In the genomic region with DNA sequence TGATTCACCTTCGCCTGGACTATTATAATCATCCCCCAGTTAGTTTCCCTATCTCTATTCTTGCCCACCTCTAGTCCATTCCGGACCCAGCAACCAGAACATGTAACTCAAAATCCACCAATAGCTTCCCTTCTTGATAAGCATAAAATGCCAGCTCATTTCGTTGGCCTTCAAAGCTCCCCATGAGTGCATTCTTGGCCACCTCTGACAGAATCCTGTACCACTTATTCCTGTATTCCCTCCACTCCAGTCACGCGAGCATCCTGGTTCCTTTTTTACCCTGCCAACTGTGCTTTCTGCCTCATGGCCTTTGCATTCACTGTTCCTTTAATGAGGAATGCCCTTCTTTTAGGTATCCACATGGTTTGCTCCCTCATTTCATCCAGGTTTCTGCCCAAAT, we compare ENCODE assay signal across 23 cellular contexts. TPM values are rescaled to one million over a fixed set of nuclear protein-coding genes. Genes with fewer than 3 reads are reported as not detected.
"Had no signal": no experiment of that assay in that cellular context is flagged by ENCODE, and none has a peak within 500 bp of the region (broad histone marks: within the 10 kb centered on the region; RNA-seq: fewer than 3 reads in every experiment).

No MANE protein-coding gene starts in this region.

- H3K36me3 ChIP-seq: brain microvascular endothelial cell, right lobe of liver, thoracic aorta, upper lobe of left lung had no signal

- H3K4me1 Mint-ChIP-seq: activated CD4-positive, alpha-beta T cell treated with anti-CD3 and anti-CD28 coated beads, Interleukin-2, amount 10 ng/mL, durations not matched to agents 24 days and 14 days; activated naive CD8-positive, alpha-beta T cell treated with anti-CD3 and anti-CD28 coated beads, Interleukin-2, amount 10 ng/mL, durations not matched to agents 7 days and 5 days; nephron had no signal

- H3K27ac Mint-ChIP-seq: activated CD4-positive, alpha-beta T cell treated with anti-CD3 and anti-CD28 coated beads, Interleukin-2, amount 10 ng/mL, durations not matched to agents 24 days and 14 days; activated CD8-positive, alpha-beta T cell treated with anti-CD3 and anti-CD28 coated beads for 36 hours; activated naive CD8-positive, alpha-beta T cell treated with anti-CD3 and anti-CD28 coated beads, Interleukin-2, amount 10 ng/mL, durations not matched to agents 7 days and 5 days; activated T-cell treated with anti-CD3 and anti-CD28 coated beads, Interleukin-2, amount 50 U/mL, for 24 hours; activated T-helper 2 cell treated with anti-CD3 and anti-CD28 coated beads, Interferon-gamma antibody, Interleukin-2, Interleukin-4, amounts not matched to agents 10 μg/mL and 5 μg/mL and 100 μg/mL, durations not matched to agents 14 hours and 24 hours and 36 hours; nephron; stimulated activated memory B cell treated with anti-CD40 and anti-IgM and Interleukin-4, amounts not matched to agents 10 μg/mL and 1 μg/mL and 100 μg/mL, for 72 hours had no signal

- DNase-seq: activated CD4-positive, alpha-beta T cell treated with anti-CD3 and anti-CD28 coated beads, Interleukin-2, amount 10 ng/mL, durations not matched to agents 24 days and 14 days; activated CD8-positive, alpha-beta T cell treated with anti-CD3 and anti-CD28 coated beads for 36 hours; activated naive CD4-positive, alpha-beta T cell treated with Interleukin-2 at 50 U/mL for 16 hours; activated naive CD8-positive, alpha-beta T cell treated with anti-CD3 and anti-CD28 coated beads, Interleukin-2, amount 10 ng/mL, durations not matched to agents 7 days and 5 days; activated T-cell treated with anti-CD3 and anti-CD28 coated beads, Interleukin-2, amount 50 U/mL, for 24 hours; brain microvascular endothelial cell; central memory CD4-positive, alpha-beta T cell; dorsolateral prefrontal cortex; foreskin fibroblast; hypothalamus; midbrain; right lobe of liver; stimulated activated CD4-positive, alpha-beta T cell treated with anti-CD3 and anti-CD28 coated beads, Interleukin-4, amount 100 ng/mL, for 4 hours; upper lobe of left lung had no signal

- H3K4me1 ChIP-seq: parathyroid adenoma had no signal

- H3K27me3 Mint-ChIP-seq: activated naive CD8-positive, alpha-beta T cell treated with anti-CD3 and anti-CD28 coated beads, Interleukin-2, amount 10 ng/mL, durations not matched to agents 7 days and 5 days had no signal

- H3K36me3 Mint-ChIP-seq: activated naive CD8-positive, alpha-beta T cell treated with anti-CD3 and anti-CD28 coated beads, Interleukin-2, amount 10 ng/mL, durations not matched to agents 7 days and 5 days; stimulated activated memory B cell treated with anti-CD40 and anti-IgM and Interleukin-4, amounts not matched to agents 10 μg/mL and 1 μg/mL and 100 μg/mL, for 72 hours had no signal

- H3K4me3 ChIP-seq: dorsolateral prefrontal cortex, right lobe of liver, smooth muscle cell, thoracic aorta, upper lobe of left lung had no signal

- H3K9me3 ChIP-seq: right lobe of liver, thoracic aorta, upper lobe of left lung had no signal

- H3K27me3 ChIP-seq: brain microvascular endothelial cell, right lobe of liver, upper lobe of left lung had no signal

- H3K4me3 Mint-ChIP-seq: activated CD4-positive, alpha-beta T cell treated with anti-CD3 and anti-CD28 coated beads, Interleukin-2, amount 10 ng/mL, durations not matched to agents 24 days and 14 days; activated CD8-positive, alpha-beta T cell treated with anti-CD3 and anti-CD28 coated beads for 36 hours; activated naive CD8-positive, alpha-beta T cell treated with anti-CD3 and anti-CD28 coated beads, Interleukin-2, amount 10 ng/mL, durations not matched to agents 7 days and 5 days; activated T-cell treated with anti-CD3 and anti-CD28 coated beads, Interleukin-2, amount 50 U/mL, for 24 hours; nephron; stimulated activated memory B cell treated with anti-CD40 and anti-IgM and Interleukin-4, amounts not matched to agents 10 μg/mL and 1 μg/mL and 100 μg/mL, for 72 hours had no signal

- H3K9me3 Mint-ChIP-seq: activated CD4-positive, alpha-beta T cell treated with anti-CD3 and anti-CD28 coated beads, Interleukin-2, amount 10 ng/mL, durations not matched to agents 24 days and 14 days; activated CD8-positive, alpha-beta T cell treated with anti-CD3 and anti-CD28 coated beads for 36 hours; activated naive CD8-positive, alpha-beta T cell treated with anti-CD3 and anti-CD28 coated beads, Interleukin-2, amount 10 ng/mL, durations not matched to agents 7 days and 5 days; activated T-cell treated with anti-CD3 and anti-CD28 coated beads, Interleukin-2, amount 50 U/mL, for 24 hours; activated T-helper 2 cell treated with anti-CD3 and anti-CD28 coated beads, Interferon-gamma antibody, Interleukin-2, Interleukin-4, amounts not matched to agents 10 μg/mL and 5 μg/mL and 100 μg/mL, durations not matched to agents 14 hours and 24 hours and 36 hours; nephron; stimulated activated memory B cell treated with anti-CD40 and anti-IgM and Interleukin-4, amounts not matched to agents 10 μg/mL and 1 μg/mL and 100 μg/mL, for 72 hours had no signal

RNA-seq across cellular contexts. Expression of gene CYP24A1, which starts 36.7 kb away (rescaled TPM):
- total RNA-seq: activated CD4-positive, alpha-beta T cell treated with anti-CD3 and anti-CD28 coated beads, Interleukin-2, amount 10 ng/mL, durations not matched to agents 24 days and 14 days; activated CD8-positive, alpha-beta T cell treated with anti-CD3 and anti-CD28 coated beads for 36 hours; activated T-helper 2 cell treated with anti-CD3 and anti-CD28 coated beads, Interferon-gamma antibody, Interleukin-2, Interleukin-4, amounts not matched to agents 10 μg/mL and 5 μg/mL and 100 μg/mL, durations not matched to agents 14 hours and 24 hours and 36 hours; glomerular endothelial cell; left lobe of liver; lung microvascular endothelial cell; right lobe of liver; thoracic aorta had no signal
